1 cellular context compared by ENCODE assay signal in genomic region chr4:110196206-110196870, GRCh38.
TF ChIP-seq lines count a peak whose summit lies in the region.

No MANE protein-coding gene starts in this region.

TF ChIP-seq in GM12878, 131 proteins besides CTCF, POLR2A, EP300 and RAD21 (continued from another document):
- TF ChIP-seq ZNF592 (IDR thresholded peaks at IDR 0.05): no peak
- 0 out of 2 replicates have a peak, but pooled peaks have one; percentile 28 for TF ChIP-seq NR2C1 (IDR thresholded peaks at IDR 0.05)
- TF ChIP-seq POLR2AphosphoS5 (IDR thresholded peaks at IDR 0.05; ENCODE audit: low read length): peak; percentile 61; the same call in 1 of the 2 replicates
- TF ChIP-seq ZBTB40 (IDR thresholded peaks at IDR 0.05; ENCODE audit: borderline replicate concordance): peak; percentile 33; the same call in 1 of the 2 replicates
- peak; percentile 63; the same call in 1 of the 2 replicates for TF ChIP-seq ZSCAN29 (IDR thresholded peaks at IDR 0.05)
- no peak; the same call in 1 of the 2 replicates for TF ChIP-seq SMAD5 (IDR thresholded peaks at IDR 0.05; ENCODE audit: low read depth)
- peak; percentile 78 for TF ChIP-seq IKZF1 (conservative IDR thresholded peaks at IDR 0.05)
- peak; percentile 57; the same call in 1 of the 2 replicates for TF ChIP-seq NBN (IDR thresholded peaks at IDR 0.05)
- TF ChIP-seq PML (IDR thresholded peaks at IDR 0.05; ENCODE audit: low read length): 0 out of 2 replicates have a peak, but pooled peaks have one; percentile 12
- peak; percentile 60; the same call in 1 of the 2 replicates for TF ChIP-seq BACH1 (IDR thresholded peaks at IDR 0.05; ENCODE audit: borderline replicate concordance)
- TF ChIP-seq RUNX3 (IDR thresholded peaks at IDR 0.05; ENCODE audit: low read length): peak; percentile 14; the same call in 1 of the 2 replicates
- no peak for TF ChIP-seq CBFB (IDR thresholded peaks at IDR 0.05; ENCODE audit: low read depth)
- no peak for TF ChIP-seq BHLHE40 (IDR thresholded peaks at IDR 0.05; ENCODE audit: borderline replicate concordance in 1 of 2, low read depth in 2 of 2, low read length in 1 of 2)
- TF ChIP-seq TAF1 (IDR thresholded peaks at IDR 0.05; ENCODE audit: borderline replicate concordance, low read depth, low read length): no peak
- no peak for TF ChIP-seq MYB (IDR thresholded peaks at IDR 0.05; ENCODE audit: borderline replicate concordance, low read depth, low read length)
- no peak for TF ChIP-seq CHD4 (IDR thresholded peaks at IDR 0.05)
- TF ChIP-seq CHD1 (IDR thresholded peaks at IDR 0.05; ENCODE audit: low read depth, low read length): 0 out of 2 replicates have a peak, but pooled peaks have one; percentile 38
- TF ChIP-seq DPF2 (IDR thresholded peaks at IDR 0.05): peak; percentile 81; the same call in 1 of the 2 replicates
- no peak for TF ChIP-seq HDGF (IDR thresholded peaks at IDR 0.05)
- no peak for TF ChIP-seq MEF2B (IDR thresholded peaks at IDR 0.05; ENCODE audit: partially characterized antibody, poor library complexity, severe bottlenecking)
- TF ChIP-seq SPI1 (IDR thresholded peaks at IDR 0.05; ENCODE audit: borderline replicate concordance, insufficient read depth, low read depth, low read length): peak; percentile 59; the same call in 1 of the 2 replicates
- peak; percentile 27; the same call in 1 of the 2 replicates for TF ChIP-seq GABPA (IDR thresholded peaks at IDR 0.05; ENCODE audit: low read depth)
- no peak for TF ChIP-seq CEBPZ (IDR thresholded peaks at IDR 0.05; ENCODE audit: low read depth, low read length)
- TF ChIP-seq HDAC6 (IDR thresholded peaks at IDR 0.05; ENCODE audit: unreplicated experiment): peak; percentile 5
- no peak for TF ChIP-seq TCF12 (IDR thresholded peaks at IDR 0.05; ENCODE audit: low read depth, low read length)
- TF ChIP-seq NR2C2 (IDR thresholded peaks at IDR 0.05; ENCODE audit: borderline replicate concordance, control insufficient read depth, insufficient read length, low read depth): no peak
- TF ChIP-seq ZZZ3 (IDR thresholded peaks at IDR 0.05; ENCODE audit: control insufficient read depth, insufficient read length, low read depth): no peak
- TF ChIP-seq, protein P1, sequence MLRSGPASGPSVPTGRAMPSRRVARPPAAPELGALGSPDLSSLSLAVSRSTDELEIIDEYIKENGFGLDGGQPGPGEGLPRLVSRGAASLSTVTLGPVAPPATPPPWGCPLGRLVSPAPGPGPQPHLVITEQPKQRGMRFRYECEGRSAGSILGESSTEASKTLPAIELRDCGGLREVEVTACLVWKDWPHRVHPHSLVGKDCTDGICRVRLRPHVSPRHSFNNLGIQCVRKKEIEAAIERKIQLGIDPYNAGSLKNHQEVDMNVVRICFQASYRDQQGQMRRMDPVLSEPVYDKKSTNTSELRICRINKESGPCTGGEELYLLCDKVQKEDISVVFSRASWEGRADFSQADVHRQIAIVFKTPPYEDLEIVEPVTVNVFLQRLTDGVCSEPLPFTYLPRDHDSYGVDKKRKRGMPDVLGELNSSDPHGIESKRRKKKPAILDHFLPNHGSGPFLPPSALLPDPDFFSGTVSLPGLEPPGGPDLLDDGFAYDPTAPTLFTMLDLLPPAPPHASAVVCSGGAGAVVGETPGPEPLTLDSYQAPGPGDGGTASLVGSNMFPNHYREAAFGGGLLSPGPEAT (IDR thresholded peaks at IDR 0.05; ENCODE audit: low read depth): 0 out of 2 replicates have a peak, but pooled peaks have one; percentile 11
- 0 out of 2 replicates have a peak, but pooled peaks have one; percentile 48 for TF ChIP-seq CREB1 (IDR thresholded peaks at IDR 0.05; ENCODE audit: low read depth)
- peak; percentile 67; the same call in 1 of the 2 replicates for TF ChIP-seq NR2F1 (conservative IDR thresholded peaks at IDR 0.05)
- peak; percentile 20; the same call in 1 of the 2 replicates for TF ChIP-seq PAX5 (IDR thresholded peaks at IDR 0.05; ENCODE audit: borderline replicate concordance, low read depth, low read length)
- no peak for TF ChIP-seq FOXK2 (IDR thresholded peaks at IDR 0.05)
- TF ChIP-seq BRCA1 (IDR thresholded peaks at IDR 0.05; ENCODE audit: low read depth, low read length): no peak
- TF ChIP-seq ZNF217 (IDR thresholded peaks at IDR 0.05): 0 out of 2 replicates have a peak, but pooled peaks have one; percentile 44
- TF ChIP-seq POLR2AphosphoS2 (IDR thresholded peaks at IDR 0.05; ENCODE audit: low read depth, low read length): no peak
- TF ChIP-seq SKIL (IDR thresholded peaks at IDR 0.05; ENCODE audit: low read depth, poor library complexity, severe bottlenecking): no peak
- TF ChIP-seq JUNB (IDR thresholded peaks at IDR 0.05): no peak
- peak in 1 of 2 experiments; percentile 26; a peak in 1 of 3 replicates for TF ChIP-seq EGR1 (IDR thresholded peaks at IDR 0.05; ENCODE audit: borderline replicate concordance in 1 of 2, low read depth in 2 of 2, low read length in 2 of 2)
- peak; percentile 28; the same call in 1 of the 2 replicates for TF ChIP-seq SMARCA5 (IDR thresholded peaks at IDR 0.05)
TF ChIP-seq in GM12878: peak in this region for 23.
